In genomic region chr17:4159761-4160160, GRCh38 we compare ENCODE assay signal across 2 cellular contexts.
TF ChIP-seq lines count a peak whose summit lies in the region.

No MANE protein-coding gene starts in this region.

TF ChIP-seq in GM23338, 12 proteins besides CTCF, POLR2A, EP300 and RAD21:
- TF ChIP-seq NANOG (IDR thresholded peaks at IDR 0.05; ENCODE audit: borderline replicate concordance): no peak
- no peak for TF ChIP-seq STAT1 (IDR thresholded peaks at IDR 0.05; ENCODE audit: unreplicated experiment)
- TF ChIP-seq ETS1 (IDR thresholded peaks at IDR 0.05): no peak
- no peak for TF ChIP-seq ZNF331 (CRISPR knock-in tag; IDR thresholded peaks at IDR 0.05; ENCODE audit: low read depth)
- no peak for TF ChIP-seq POLR2AphosphoS5 (IDR thresholded peaks at IDR 0.05; ENCODE audit: low read depth)
- TF ChIP-seq JUNB (IDR thresholded peaks at IDR 0.05; ENCODE audit: unreplicated experiment): no peak
- no peak for TF ChIP-seq ZNF462 (CRISPR knock-in tag; IDR thresholded peaks at IDR 0.05)
- no peak for TF ChIP-seq EZH2phosphoT487 (IDR thresholded peaks at IDR 0.05; ENCODE audit: unreplicated experiment)
- no peak for TF ChIP-seq EZH2 (IDR thresholded peaks at IDR 0.05; ENCODE audit: low read depth, unreplicated experiment)
- TF ChIP-seq ZNF114 (CRISPR knock-in tag; IDR thresholded peaks at IDR 0.05): no peak
- TF ChIP-seq REST (IDR thresholded peaks at IDR 0.05; ENCODE audit: unreplicated experiment): no peak
- TF ChIP-seq CREB1 (CRISPR knock-in tag; IDR thresholded peaks at IDR 0.05; ENCODE audit: low read depth): no peak

TF ChIP-seq in K562, 482 proteins besides CTCF, POLR2A, EP300 and RAD21:
- TF ChIP-seq ZNF316 (IDR thresholded peaks at IDR 0.05): 0 out of 2 replicates have a peak, but pooled peaks have one; percentile 4
- no peak for TF ChIP-seq ZNF561 (CRISPR knock-in tag; conservative IDR thresholded peaks at IDR 0.05)
- TF ChIP-seq CBX5 (IDR thresholded peaks at IDR 0.05; ENCODE audit: borderline replicate concordance, low read depth): no peak
- no peak for TF ChIP-seq HDAC8 (tag; IDR thresholded peaks at IDR 0.05)
- TF ChIP-seq NFE2 (IDR thresholded peaks at IDR 0.05; ENCODE audit: low read depth): no peak
